Comparison of ENCODE assay signal across 2 cellular contexts in the genomic region with DNA sequence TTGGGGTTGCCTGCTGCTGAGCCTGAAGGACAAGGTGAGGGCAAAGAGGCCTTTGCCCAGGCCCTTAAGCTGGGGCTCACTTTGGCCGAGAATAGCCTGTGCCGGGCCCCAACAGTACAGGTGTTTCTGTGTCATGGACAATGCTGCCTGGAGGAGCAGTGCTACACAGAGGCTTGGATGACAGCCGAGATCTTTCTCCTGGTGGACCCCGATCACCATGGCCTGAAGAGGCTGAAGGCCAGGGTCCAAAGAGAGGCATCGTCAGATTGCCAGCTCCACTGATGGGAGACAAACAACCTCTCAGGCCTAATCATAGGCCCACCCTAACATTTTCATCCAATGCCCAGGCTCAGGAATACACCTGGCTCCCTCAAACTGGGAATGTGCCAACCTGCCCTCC.
DNase-seq lines count a peak whose midpoint lies in the region; ATAC-seq and TF ChIP-seq lines count a peak whose summit lies in the region.
"Not testable (repeated sequence)": the region's sequence is repeated elsewhere in the genome, so short reads cannot be mapped to it uniquely, and the experiment has no call there.

No MANE protein-coding gene starts in this region.

- DNase-seq in DND-41 = not testable (repeated sequence)
- peak; percentile 69 for DNase-seq in spleen

- peak overlapping the region; percentile 59; the same call in 1 of the 2 replicates for H3K27ac ChIP-seq in DND-41 (ENCODE audit: low read length)
- not testable (repeated sequence) for H3K27ac ChIP-seq in spleen

- TF ChIP-seq CTCF in DND-41 (IDR thresholded peaks at IDR 0.05; ENCODE audit: borderline replicate concordance, extremely low read depth, low read length, poor library complexity, severe bottlenecking); spleen (IDR thresholded peaks at IDR 0.05 in 8 of 11, conservative IDR thresholded peaks at IDR 0.05 in 3 of 11): not testable (repeated sequence)

- WGBS in spleen, 5 donors = 90 to 100% (median 92%) methylated on average over 1 to 5 of the region's 5 CpGs; no CpG with 5 or more reads in 1 of the 5 donors

- H2AFZ ChIP-seq in DND-41 (ENCODE audit: low read depth, low read length) = not testable (repeated sequence)

- intact Hi-C loops in spleen (cut with DNase I; ENCODE audit: low total_unique reads) = not testable (repeated sequence)

- not testable (repeated sequence) for H3K4me2 ChIP-seq in DND-41 (ENCODE audit: insufficient read depth, low read length)

- H3K9me3 ChIP-seq in DND-41 (ENCODE audit: insufficient read depth, low read length, severe bottlenecking) = not testable (repeated sequence)
- H3K9me3 ChIP-seq in spleen = peaks cover 0 to 10% (median 2%) of the 10 kb centered on the region in 8 donors

- not testable (repeated sequence) for H4K20me1 ChIP-seq in DND-41 (ENCODE audit: insufficient read depth, low read length)

- not testable (repeated sequence) for H3K79me2 ChIP-seq in DND-41 (ENCODE audit: insufficient read depth, low read length)

- H3K27me3 ChIP-seq in DND-41 (ENCODE audit: insufficient read depth, low read length, poor library complexity); spleen (replicated peaks in 1 of 7): not testable (repeated sequence)

- not testable (repeated sequence) for H3K9ac ChIP-seq in DND-41 (ENCODE audit: low read depth, low read length)

- not testable (repeated sequence) for ATAC-seq in DND-41 (ENCODE audit: insufficient read depth, low read depth)

- peaks cover 12% of the 10 kb centered on the region for H3K4me1 ChIP-seq in DND-41 (ENCODE audit: insufficient read depth, low read length)
- H3K4me1 ChIP-seq in spleen = not testable (repeated sequence)

- not testable (repeated sequence) for TF ChIP-seq POLR2A in spleen (IDR thresholded peaks at IDR 0.05)

- H3K36me3 ChIP-seq in DND-41 (ENCODE audit: insufficient read depth, low read length); spleen: not testable (repeated sequence)

- not testable (repeated sequence) for H3K4me3 ChIP-seq in DND-41 (ENCODE audit: low read depth in 1 of 2, low read length in 2 of 2); spleen
